ENCODE assay signal across 19 cellular contexts in genomic region chr16:4026854-4027253, GRCh38.
"Had no signal": no experiment of that assay in that cellular context is flagged by ENCODE, and none has a peak within 500 bp of the region (broad histone marks: within the 10 kb centered on the region; RNA-seq: fewer than 3 reads in every experiment).

No MANE protein-coding gene starts in this region.

- H3K27ac Mint-ChIP-seq: memory B cell; mesothelial cell of epicardium; nephron progenitor cell; stimulated activated memory B cell treated with anti-CD40 and anti-IgM and Interleukin-4, amounts not matched to agents 10 μg/mL and 1 μg/mL and 100 μg/mL, for 72 hours; stimulated activated naive CD8-positive, alpha-beta T cell treated with anti-CD3 and anti-CD28 coated beads, Interleukin-15, Interleukin-2, amounts not matched to agents 100 ng/mL and 50 ng/mL, for 24 hours had no signal

- H3K4me3 Mint-ChIP-seq: immature natural killer cell; memory B cell; mesothelial cell of epicardium; nephron progenitor cell; stimulated activated memory B cell treated with anti-CD40 and anti-IgM and Interleukin-4, amounts not matched to agents 10 μg/mL and 1 μg/mL and 100 μg/mL, for 72 hours; stimulated activated naive CD8-positive, alpha-beta T cell treated with anti-CD3 and anti-CD28 coated beads, Interleukin-15, Interleukin-2, amounts not matched to agents 100 ng/mL and 50 ng/mL, for 24 hours had no signal

- H3K9me3 Mint-ChIP-seq: immature natural killer cell; memory B cell; stimulated activated naive CD8-positive, alpha-beta T cell treated with anti-CD3 and anti-CD28 coated beads, Interleukin-15, Interleukin-2, amounts not matched to agents 100 ng/mL and 50 ng/mL, for 24 hours had no signal

- ATAC-seq: esophagus mucosa; heart right ventricle; lower lobe of right lung; sciatic nerve; stimulated activated memory B cell treated with anti-CD40 and anti-IgM and Interleukin-4, amounts not matched to agents 10 μg/mL and 1 μg/mL and 100 μg/mL, for 72 hours had no signal

- H3K27me3 Mint-ChIP-seq: stimulated activated naive CD8-positive, alpha-beta T cell treated with anti-CD3 and anti-CD28 coated beads, Interleukin-15, Interleukin-2, amounts not matched to agents 100 ng/mL and 50 ng/mL, for 24 hours had no signal

- DNase-seq: cortex of kidney; dorsolateral prefrontal cortex; effector memory CD4-positive, alpha-beta T cell; heart right ventricle; hypothalamus; immature natural killer cell; left ventricle myocardium inferior; lower lobe of right lung; nephron progenitor cell; spleen; stimulated activated CD4-positive, alpha-beta T cell treated with anti-CD3 and anti-CD28 coated beads, Interleukin-15, amount 100 ng/mL, for 24 hours; stimulated activated CD4-positive, alpha-beta T cell treated with anti-CD3 and anti-CD28 coated beads, Interleukin-1b, Interleukin-23, amount 100 ng/mL, for 48 hours; stimulated activated CD4-positive, alpha-beta T cell treated with anti-CD3 and anti-CD28 coated beads, Interleukin-4, amount 100 ng/mL, for 24 hours had no signal

- H3K4me1 Mint-ChIP-seq: mesothelial cell of epicardium; stimulated activated memory B cell treated with anti-CD40 and anti-IgM and Interleukin-4, amounts not matched to agents 10 μg/mL and 1 μg/mL and 100 μg/mL, for 72 hours had no signal
